ENCODE assay signal across 1 cellular context in genomic region chr19:12648088-12648487, GRCh38.
TF ChIP-seq lines count a peak whose summit lies in the region.

No MANE protein-coding gene starts in this region.

TF ChIP-seq in HepG2, 621 proteins besides CTCF, POLR2A, EP300 and RAD21:
- no peak for TF ChIP-seq FOXO4 (CRISPR knock-in tag; conservative IDR thresholded peaks at IDR 0.05)
- 0 out of 2 replicates have a peak, but pooled peaks have one; percentile 44 for TF ChIP-seq ZBTB38 (CRISPR knock-in tag; IDR thresholded peaks at IDR 0.05)
- TF ChIP-seq SIX4 (CRISPR knock-in tag; IDR thresholded peaks at IDR 0.05) = no peak
- peak; percentile 92 for TF ChIP-seq ZBTB33 (CRISPR knock-in tag; IDR thresholded peaks at IDR 0.05)
TF ChIP-seq in HepG2: peak in this region for 2.
